ENCODE assay signal across 8 cellular contexts in genomic region chr4:107989537-107990386, GRCh38. TPM values are rescaled to one million over a fixed set of nuclear protein-coding genes. Genes with fewer than 3 reads are reported as not detected.
A peak's percentile ranks its signal among the peaks of the same experiment; 100 is the strongest.
DNase-seq lines count a peak whose midpoint lies in the region; ATAC-seq, FAIRE-seq and TF ChIP-seq lines count a peak whose summit lies in the region.

TSS of gene HADH (plus strand) at chr4:107989889. CDS start at chr4:107989933, 44 bp downstream.

- H3K79me2 ChIP-seq in H1 (ENCODE audit: control insufficient read depth in 1 of 2, insufficient read depth in 2 of 2, low read length in 2 of 2) (peaks cover 3 to 40% of the 10 kb centered on the region in 2 experiments), mesendoderm (ENCODE audit: control insufficient read depth, insufficient read depth, low read length) (peaks cover 17% of the 10 kb centered on the region)

- no peak for TF ChIP-seq RAD21 in H1 (IDR thresholded peaks at IDR 0.05 in 1 of 2, conservative IDR thresholded peaks at IDR 0.05 in 1 of 2; ENCODE audit: low read depth in 2 of 2, low read length in 2 of 2)

- peaks cover 33% of the 10 kb centered on the region for H3K4me1 Mint-ChIP-seq in activated CD8-positive, alpha-beta memory T cell treated with anti-CD3 and anti-CD28 coated beads, Interleukin-2, amount 10 ng/mL, durations not matched to agents 7 days and 5 days

- no peak within 1 kb of the TSS for H2AK5ac ChIP-seq in H1 (ENCODE audit: low read depth, low read length)
- no peak within 1 kb of the TSS for H2AK5ac ChIP-seq in mesendoderm (ENCODE audit: low read length)

- H3K23me2 ChIP-seq in H1 (ENCODE audit: low read depth, low read length): peaks cover 8% of the 10 kb centered on the region; the same call in 1 of the 2 replicates

- H3K27me3 ChIP-seq in NT2/D1 (ENCODE audit: insufficient read depth, insufficient read length) (peaks cover 8% of the 10 kb centered on the region), H1 (replicated peaks in 1 of 4; ENCODE audit: control insufficient read depth in 3 of 4, extremely low read depth in 1 of 4, insufficient read depth in 3 of 4, low read length in 3 of 4) (no peaks in the 10 kb centered on the region; a peak in 1 of 7 replicates), mesendoderm (ENCODE audit: insufficient read depth, low read length, poor library complexity) (no peaks in the 10 kb centered on the region)

- H4K91ac ChIP-seq in H1 (replicated peaks; ENCODE audit: insufficient read length, low read length): peak within 1 kb of the TSS; percentile 97

- no peaks in the 10 kb centered on the region for H3K9me3 ChIP-seq in NT2/D1 (ENCODE audit: insufficient read depth, low read length)
- H3K9me3 ChIP-seq in H1 (ENCODE audit: insufficient read depth in 2 of 2, low read depth in 1 of 2, low read length in 1 of 2): no peaks in the 10 kb centered on the region

- H3K14ac ChIP-seq in H1 (ENCODE audit: insufficient read length): no peak within 1 kb of the TSS

- H4K5ac ChIP-seq in H1 (ENCODE audit: insufficient read length, low read depth, low read length) (peak within 1 kb of the TSS; percentile 95), mesendoderm (ENCODE audit: low read length) (no peak within 1 kb of the TSS)

- peak within 1 kb of the TSS; percentile 92; the same call in 1 of the 2 replicates for H2BK5ac ChIP-seq in H1 (ENCODE audit: low read depth, low read length)
- H2BK5ac ChIP-seq in mesendoderm (ENCODE audit: low read length): peak within 1 kb of the TSS; percentile 75

- H3K23ac ChIP-seq in H1 (ENCODE audit: insufficient read length): no peak within 1 kb of the TSS
- H3K23ac ChIP-seq in mesendoderm (ENCODE audit: low read length): peak within 1 kb of the TSS; percentile 54

- TF ChIP-seq CTCF in H1 (IDR thresholded peaks at IDR 0.05; ENCODE audit: control extremely low read depth in 1 of 3, insufficient read depth in 1 of 3, low read depth in 1 of 3, low read length in 3 of 3): no peak; a peak in 1 of 4 replicates

- peak within 1 kb of the TSS; percentile 50; the same call in 1 of the 2 replicates for H2BK15ac ChIP-seq in H1 (ENCODE audit: low read length)
- H2BK15ac ChIP-seq in mesendoderm (replicated peaks; ENCODE audit: low read depth): no peak within 1 kb of the TSS

- peak within 1 kb of the TSS; percentile 37 for H2AFZ ChIP-seq in H1 (ENCODE audit: low read length)

- CTCF ChIA-PET in activated CD8-positive, alpha-beta memory T cell treated with anti-CD3 and anti-CD28 coated beads, Interleukin-2, amount 10 ng/mL, durations not matched to agents 7 days and 5 days (lab: Charles Lee): interaction anchor here (0.7 to 2.1 kb wide), 4 partner anchors 29 to 269 kb away, joined by 3 to 7 read pairs (median 4); partner anchors contain the start of gene PAPSS1
- CTCF ChIA-PET in H1 (lab: Charles Lee; ENCODE audit: partially characterized antibody): interaction anchor here (1.0 kb wide), 1 partner anchor 39 kb away, joined by 3 read pairs; no protein-coding TSS in a partner anchor

- no peak within 1 kb of the TSS for H2BK20ac ChIP-seq in H1 (ENCODE audit: low read length)

- H3K27me3 Mint-ChIP-seq in activated CD8-positive, alpha-beta memory T cell treated with anti-CD3 and anti-CD28 coated beads, Interleukin-2, amount 10 ng/mL, durations not matched to agents 7 days and 5 days: no peaks in the 10 kb centered on the region

- peak within 1 kb of the TSS; percentile 58; the same call in 1 of the 2 replicates for H3K27ac ChIP-seq in H1 (ENCODE audit: low read depth, low read length)
- no peak within 1 kb of the TSS for H3K27ac ChIP-seq in mesendoderm (ENCODE audit: low read depth, low read length)

- no peak for TF ChIP-seq EP300 in H1 (IDR thresholded peaks at IDR 0.05; ENCODE audit: borderline replicate concordance in 1 of 2, low read depth in 2 of 2, low read length in 2 of 2)

- no peak within 1 kb of the TSS for H2BK120ac ChIP-seq in H1 (replicated peaks; ENCODE audit: low read depth, low read length)
- no peak within 1 kb of the TSS for H2BK120ac ChIP-seq in mesendoderm (ENCODE audit: low read depth, low read length)

- peak within 1 kb of the TSS; percentile 75 for H3K4ac ChIP-seq in H1 (replicated peaks; ENCODE audit: insufficient read length, low read depth, low read length)
- H3K4ac ChIP-seq in mesendoderm (ENCODE audit: low read depth, low read length): no peak within 1 kb of the TSS

- H3K36me3 Mint-ChIP-seq in activated CD8-positive, alpha-beta memory T cell treated with anti-CD3 and anti-CD28 coated beads, Interleukin-2, amount 10 ng/mL, durations not matched to agents 7 days and 5 days: peaks cover 2% of the 10 kb centered on the region

- H3K36me3 ChIP-seq in NT2/D1 (ENCODE audit: insufficient read depth, insufficient read length, low read length) (no peaks in the 10 kb centered on the region), H1 (ENCODE audit: control insufficient read depth in 2 of 4, insufficient read depth in 4 of 4, low read length in 3 of 4) (no peaks in the 10 kb centered on the region), mesendoderm (ENCODE audit: control insufficient read depth, insufficient read depth, low read length) (no peaks in the 10 kb centered on the region)

- FAIRE-seq in HTR-8/SVneo (lab: Jason Lieb, UNC) (peak; percentile 83), H1 (lab: Jason Lieb, UNC) (no peak)

- H3K27ac Mint-ChIP-seq in activated CD8-positive, alpha-beta memory T cell treated with anti-CD3 and anti-CD28 coated beads, Interleukin-2, amount 10 ng/mL, durations not matched to agents 7 days and 5 days: peak within 1 kb of the TSS; percentile 91

- H3K79me1 ChIP-seq in H1 (ENCODE audit: low read depth, low read length): peaks cover 6% of the 10 kb centered on the region; the same call in 1 of the 2 replicates
- H3K79me1 ChIP-seq in mesendoderm (ENCODE audit: low read length): peaks cover 7% of the 10 kb centered on the region

- DNase-seq in COR-L47 (lab: John Stamatoyannopoulos, UW): peak; percentile 95
- DNase-seq in HTR-8/SVneo (ENCODE audit: insufficient read length, low spot score): peak; percentile 76
- peak; percentile 60 for DNase-seq in NT2/D1 (ENCODE audit: low read depth, low spot score)
- peak; percentile 95 for DNase-seq in activated CD8-positive, alpha-beta memory T cell treated with anti-CD3 and anti-CD28 coated beads, Interleukin-2, amount 10 ng/mL, durations not matched to agents 7 days and 5 days
- peak; percentile 41 to 91 for DNase-seq in H1 (ENCODE audit: low read depth in 1 of 2, low spot score in 2 of 2)
- DNase-seq in mesendoderm: peak; percentile 94
- DNase-seq in stimulated activated CD8-positive, alpha-beta memory T cell treated with anti-CD3 and anti-CD28 coated beads, Interleukin-12 subunit alpha, Interleukin-12 subunit beta, amount 100 ng/mL, for 4 hours (ENCODE audit: low read depth): peak; percentile 91

- H3K18ac ChIP-seq in H1 (ENCODE audit: extremely low read depth, low read length) (peak within 1 kb of the TSS; percentile 98), mesendoderm (ENCODE audit: low read length) (peak within 1 kb of the TSS; percentile 45)

- H3K4me3 ChIP-seq in NT2/D1 (ENCODE audit: insufficient read length, low read depth) (peak within 1 kb of the TSS; percentile 88), H1 (ENCODE audit: extremely low read depth in 1 of 4, insufficient read depth in 2 of 4, low read depth in 3 of 4, low read length in 4 of 4) (peak within 1 kb of the TSS; percentile 72 to 85 (median 79)), mesendoderm (ENCODE audit: low read length) (peak within 1 kb of the TSS; percentile 76)

- H3K4me3 Mint-ChIP-seq in activated CD8-positive, alpha-beta memory T cell treated with anti-CD3 and anti-CD28 coated beads, Interleukin-2, amount 10 ng/mL, durations not matched to agents 7 days and 5 days: peak within 1 kb of the TSS; percentile 84

- H3K9ac ChIP-seq in NT2/D1 (ENCODE audit: insufficient read length, low read depth) (peak within 1 kb of the TSS; percentile 92), H1 (replicated peaks in 1 of 4; ENCODE audit: extremely low read depth in 1 of 4, low read depth in 3 of 4, low read length in 3 of 4) (peak within 1 kb of the TSS; percentile 65 to 86 (median 80)), mesendoderm (ENCODE audit: low read length) (peak within 1 kb of the TSS; percentile 93)

- ATAC-seq in GM21367 (IDR thresholded peaks at IDR 0.05; ENCODE audit: unreplicated experiment): peak; percentile 95
- peak; percentile 99 for ATAC-seq in activated CD8-positive, alpha-beta memory T cell treated with anti-CD3 and anti-CD28 coated beads, Interleukin-2, amount 10 ng/mL, durations not matched to agents 7 days and 5 days

- peak within 1 kb of the TSS; percentile 56 for H3K56ac ChIP-seq in H1 (replicated peaks; ENCODE audit: insufficient read length, low read depth, low read length)
- H3K56ac ChIP-seq in mesendoderm (ENCODE audit: low read length): peak within 1 kb of the TSS; percentile 99

- peaks cover 0 to 8% of the 10 kb centered on the region in 2 experiments for H4K20me1 ChIP-seq in H1 (replicated peaks in 1 of 2; ENCODE audit: control insufficient read depth in 1 of 2, insufficient read depth in 2 of 2, low read length in 2 of 2)

- no peaks in the 10 kb centered on the region for H3K4me1 ChIP-seq in NT2/D1 (ENCODE audit: insufficient read depth, insufficient read length)
- peaks cover 0 to 3% (median 0%) of the 10 kb centered on the region in 4 experiments; a peak in 2 of 7 replicates for H3K4me1 ChIP-seq in H1 (replicated peaks in 1 of 4; ENCODE audit: control insufficient read depth in 3 of 4, insufficient read depth in 4 of 4, low read length in 3 of 4)
- H3K4me1 ChIP-seq in mesendoderm (ENCODE audit: control insufficient read depth, low read depth, low read length): peaks cover 3% of the 10 kb centered on the region

- H3K4me2 ChIP-seq in H1 (ENCODE audit: insufficient read depth in 1 of 2, low read depth in 2 of 2, low read length in 2 of 2) (peak within 1 kb of the TSS; percentile 72 to 73), mesendoderm (ENCODE audit: low read length) (peak within 1 kb of the TSS; percentile 87)

- 2% methylated on average over 40 of the region's 78 CpGs; no CpG with 5 or more reads in 1 of the 2 experiments for WGBS in H1 (ENCODE audit: extremely low coverage in 1 of 2, insufficient coverage in 1 of 2, insufficient read length in 1 of 2, insufficient replicate concordance in 2 of 2, low coverage in 1 of 2, low lambda C conversion rate in 2 of 2, missing lambda C conversion rate in 1 of 2), 2 experiments
- WGBS in mesendoderm (ENCODE audit: extremely low coverage, insufficient coverage, low lambda C conversion rate): no CpG with 5 or more reads among the region's 78 CpGs

- no peaks in the 10 kb centered on the region for H3K9me3 Mint-ChIP-seq in activated CD8-positive, alpha-beta memory T cell treated with anti-CD3 and anti-CD28 coated beads, Interleukin-2, amount 10 ng/mL, durations not matched to agents 7 days and 5 days (ENCODE audit: low read depth)

- H4K8ac ChIP-seq in H1 (ENCODE audit: extremely low read depth, insufficient read depth, low read length) (peak within 1 kb of the TSS; percentile 91; the same call in 1 of the 2 replicates), mesendoderm (ENCODE audit: low read depth, low read length) (no peak within 1 kb of the TSS)

- TF ChIP-seq POLR2A in H1 (IDR thresholded peaks at IDR 0.05; ENCODE audit: control extremely low read depth in 1 of 2, low read depth in 2 of 2, low read length in 2 of 2): peak; percentile 47 to 84

- POLR2A ChIA-PET in H1 (lab: Charles Lee; ENCODE audit: partially characterized antibody): interaction anchor here (0.8 to 1.1 kb wide), 3 partner anchors 25 to 46 kb away, joined by 3 to 4 read pairs (median 3); no protein-coding TSS in a partner anchor

- H2BK12ac ChIP-seq in H1 (ENCODE audit: low read depth, low read length): peak within 1 kb of the TSS; percentile 81; the same call in 1 of the 2 replicates

RNA-seq across cellular contexts. Expression of gene HADH, which starts in this region (rescaled TPM):
- 10 to 100 TPM; 47.3 to 51.1 TPM for total RNA-seq in activated CD8-positive, alpha-beta memory T cell treated with anti-CD3 and anti-CD28 coated beads, Interleukin-2, amount 10 ng/mL, durations not matched to agents 7 days and 5 days
- total RNA-seq in H1 (2021; fragmentation: NEBNext Ultra II Directional; extraction: Animal tissue kit (Norgen Biotek cat#: 25700)): 49.2 and 54.4 TPM in 2 replicates
- 32.4 and 47.5 TPM in 2 replicates for polyA plus RNA-seq in H1 (2011; rRNA removed)
- polyA plus RNA-seq in H1 (2011; cell fraction: cytosol; rRNA removed): 44.9 TPM
- 34.8 TPM for polyA plus RNA-seq in H1 (2011; cell fraction: nucleus; rRNA removed)
- polyA plus RNA-seq in H1 (2012, experiment 1 of 2): 49.8 to 53.0 TPM (median 50.8 TPM) in 4 replicates
- polyA plus RNA-seq in H1 (2012, experiment 2 of 2): 24.8 TPM
- polyA plus RNA-seq in H1 (2013, experiment 1 of 2): 40.5 TPM
- polyA plus RNA-seq in H1 (2013, experiment 2 of 2): 40.3 TPM
- polyA minus RNA-seq in H1 (2011; rRNA and poly(A)+ RNA removed): 41.6 and 43.6 TPM in 2 replicates
- polyA minus RNA-seq in H1 (2011; cell fraction: cytosol; rRNA and poly(A)+ RNA removed): 53.2 TPM
- 33.6 TPM for polyA minus RNA-seq in H1 (2011; cell fraction: nucleus; rRNA and poly(A)+ RNA removed)
- polyA plus RNA-seq in mesendoderm (2013, experiment 1 of 2): 37.3 TPM
- 36.6 TPM for polyA plus RNA-seq in mesendoderm (2013, experiment 2 of 2)
